Comparison of ENCODE assay signal across 12 cellular contexts in genomic region chr10:94344522-94345122, GRCh38. TPM values are rescaled to one million over a fixed set of nuclear protein-coding genes. Genes with fewer than 3 reads are reported as not detected.
A peak's percentile ranks its signal among the peaks of the same experiment; 100 is the strongest.
DNase-seq lines count a peak whose midpoint lies in the region; ATAC-seq, FAIRE-seq and TF ChIP-seq lines count a peak whose summit lies in the region.
"Had no signal": no experiment of that assay in that cellular context is flagged by ENCODE, and none has a peak within 500 bp of the region (broad histone marks: within the 10 kb centered on the region; RNA-seq: fewer than 3 reads in every experiment).

No MANE protein-coding gene starts in this region.

- H2AFZ ChIP-seq in SU-DHL-6 (ENCODE audit: low read depth, low read length, severe bottlenecking), result no peak overlapping the region

- no peaks in the 10 kb centered on the region for H3K27me3 ChIP-seq in SU-DHL-6 (ENCODE audit: low read length)
- H3K27me3 ChIP-seq in MG63, result no peaks in the 10 kb centered on the region
- H3K27me3 ChIP-seq: transverse colon had no signal

- H4K20me1 ChIP-seq in SU-DHL-6 (ENCODE audit: low read depth, low read length), result no peaks in the 10 kb centered on the region; the same call in 1 of the 2 replicates

- H3K36me3 ChIP-seq in SU-DHL-6 (ENCODE audit: low read length) (peaks cover 66% of the 10 kb centered on the region; the same call in 1 of the 2 replicates), MG63 (peaks cover 72% of the 10 kb centered on the region)

- no peak for FAIRE-seq in frontal cortex (lab: Jason Lieb, UNC)
- FAIRE-seq: keratinocyte had no signal

- H3K9me3 ChIP-seq in SU-DHL-6 (ENCODE audit: insufficient read depth, low read length) (no peaks in the 10 kb centered on the region), MG63 (no peaks in the 10 kb centered on the region)
- H3K9me3 ChIP-seq: transverse colon had no signal

- no peak for DNase-seq in SKM-1 (lab: John Stamatoyannopoulos, UW; ENCODE audit: unreplicated experiment)
- DNase-seq in frontal cortex (ENCODE audit: low spot score in 2 of 2), result no peak
- no peak for DNase-seq in SK-N-DZ (ENCODE audit: low spot score)
- DNase-seq in MG63, result no peak
- DNase-seq: activated CD8-positive, alpha-beta T cell treated with anti-CD3 and anti-CD28 coated beads, Interleukin-2, amount 10 ng/mL, durations not matched to agents 7 days and 5 days; aorta; transverse colon had no signal

- H3K9me2 ChIP-seq in SU-DHL-6 (replicated peaks; ENCODE audit: insufficient read depth, low read length), result no peaks in the 10 kb centered on the region

- no peak for TF ChIP-seq CTCF in SU-DHL-6 (IDR thresholded peaks at IDR 0.05; ENCODE audit: insufficient read depth, low read length, poor library complexity, severe bottlenecking)

- H3F3A ChIP-seq in SU-DHL-6 (ENCODE audit: insufficient read depth), result peaks cover 7% of the 10 kb centered on the region; the same call in 1 of the 2 replicates

- peaks cover 3% of the 10 kb centered on the region; the same call in 1 of the 2 replicates for H3K79me2 ChIP-seq in SU-DHL-6 (ENCODE audit: insufficient read depth, low read length)

- ATAC-seq in GM18520 (IDR thresholded peaks at IDR 0.05; ENCODE audit: unreplicated experiment) (peak; percentile 93), GM21526 (IDR thresholded peaks at IDR 0.05; ENCODE audit: low FRiP score, unreplicated experiment) (peak; percentile 94), HG03103 (IDR thresholded peaks at IDR 0.05; ENCODE audit: low read depth, unreplicated experiment) (peak; percentile 95)
- ATAC-seq: activated CD8-positive, alpha-beta T cell treated with anti-CD3 and anti-CD28 coated beads, Interleukin-2, amount 10 ng/mL, durations not matched to agents 7 days and 5 days had no signal

- H3K27ac ChIP-seq in SU-DHL-6 (ENCODE audit: low read depth, low read length), result peak overlapping the region; percentile 16

- H3K4me2 ChIP-seq in SU-DHL-6 (ENCODE audit: low read depth, low read length, poor library complexity, severe bottlenecking), result peak overlapping the region; percentile 26

- H3K9ac ChIP-seq in SU-DHL-6 (ENCODE audit: low read length), result no peak overlapping the region

- H3K4me3 ChIP-seq in SU-DHL-6 (ENCODE audit: insufficient read depth, low read length, poor library complexity, severe bottlenecking), result no peak overlapping the region
- H3K4me3 ChIP-seq in MG63, result no peak overlapping the region
- H3K4me3 ChIP-seq: transverse colon had no signal

RNA-seq across cellular contexts. Expression of gene NOC3L, which starts 18.1 kb away (rescaled TPM):
- total RNA-seq in frontal cortex, result 20.8 TPM
- 27.8 and 35.5 TPM in 2 replicates for polyA plus RNA-seq in SK-N-DZ (2014; cell fraction: cytosol; rRNA removed)
- 47.4 and 50.0 TPM in 2 replicates for polyA plus RNA-seq in SK-N-DZ (2014; cell fraction: nucleus; rRNA removed)
- total RNA-seq in MG63 (2014; rRNA removed; shearing (Covaris generic); ENCODE audit: low replicate concordance), result 43.1 and 56.0 TPM in 2 replicates

RNA-seq across cellular contexts. Expression of gene TBC1D12, which starts 57.7 kb away (rescaled TPM):
- 57.5 TPM for total RNA-seq in frontal cortex
- 6.5 and 11.9 TPM in 2 replicates for polyA plus RNA-seq in SK-N-DZ (2014; cell fraction: cytosol; rRNA removed)
- 6.7 and 7.5 TPM in 2 replicates for polyA plus RNA-seq in SK-N-DZ (2014; cell fraction: nucleus; rRNA removed)
- total RNA-seq in MG63 (2014; rRNA removed; shearing (Covaris generic); ENCODE audit: low replicate concordance), result 7.2 TPM in 2 replicates
